7 cellular contexts compared by ENCODE assay signal in the genomic region with DNA sequence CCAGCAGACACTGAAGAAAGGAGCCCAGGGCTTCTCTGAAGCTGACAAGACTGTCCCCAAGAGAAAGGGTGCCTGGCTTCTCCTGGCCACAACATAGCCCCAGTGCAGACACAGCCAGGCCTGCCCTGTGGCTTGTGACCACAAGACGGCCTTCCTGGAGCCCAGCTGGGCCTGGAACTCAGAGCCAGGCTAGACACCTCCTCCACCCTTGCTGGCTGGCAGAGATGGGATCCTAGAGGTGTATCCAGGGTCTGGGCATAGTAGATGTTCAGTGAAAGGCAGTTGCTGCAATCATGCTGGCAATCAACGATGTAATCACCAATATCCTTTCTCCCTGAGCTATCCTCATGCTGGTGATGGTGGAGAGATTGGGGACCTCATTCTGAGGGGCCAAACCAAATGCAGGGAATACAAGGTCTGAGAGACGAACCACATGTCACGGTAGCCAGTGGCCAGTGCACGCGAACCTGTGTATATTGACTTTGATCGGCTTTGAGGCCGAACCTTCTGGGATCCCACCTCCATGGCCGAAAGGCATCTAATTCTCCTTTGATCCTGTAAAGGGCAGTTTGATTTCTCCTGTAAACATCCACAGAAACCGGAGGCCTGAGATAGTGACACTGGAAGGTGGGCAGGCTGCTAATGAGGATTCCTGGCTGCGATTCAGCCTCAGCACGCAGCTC.
DNase-seq lines count a peak whose midpoint lies in the region; ATAC-seq and TF ChIP-seq lines count a peak whose summit lies in the region.

No MANE protein-coding gene starts in this region.

- H3K27ac ChIP-seq in HCT116 (ENCODE audit: low read depth, low read length): no peak overlapping the region
- peak overlapping the region; percentile 82 for H3K27ac ChIP-seq in WERI-Rb-1

- H3K79me2 ChIP-seq in HCT116 (ENCODE audit: insufficient read depth, low read length): no peaks in the 10 kb centered on the region

- no peaks in the 10 kb centered on the region for H4K20me1 ChIP-seq in HCT116 (ENCODE audit: insufficient read depth)

- RAD21 ChIA-PET in HCT116 (lab: Charles Lee; ENCODE audit: low non-redundant PET in 1 of 2, low total read pairs in 2 of 2, uncharacterized antibody in 2 of 2, unreplicated experiment in 2 of 2): no interaction called here

- H3K9me3 ChIP-seq in HCT116 (ENCODE audit: control insufficient read depth in 1 of 2, insufficient read depth in 1 of 2, low read depth in 1 of 2, low read length in 2 of 2) (no peaks in the 10 kb centered on the region), WERI-Rb-1 (ENCODE audit: severe bottlenecking) (peaks cover 16% of the 10 kb centered on the region), skeletal muscle satellite cell (replicated peaks; ENCODE audit: low read length) (no peaks in the 10 kb centered on the region)

- H3K4me3 ChIP-seq in HCT116 (replicated peaks in 1 of 2; ENCODE audit: low read depth in 1 of 2, low read length in 2 of 2) (no peak overlapping the region), WERI-Rb-1 (ENCODE audit: low read depth, low read length) (no peak overlapping the region), fibroblast of villous mesenchyme (ENCODE audit: low read depth, low read length) (peak overlapping the region; percentile 2), skeletal muscle satellite cell (ENCODE audit: low read length) (peak overlapping the region; percentile 44)

- intact Hi-C loops in HCT116 (cut with micrococcal nuclease): no loop called here

- TF ChIP-seq RAD21 in HCT116 (IDR thresholded peaks at IDR 0.05; ENCODE audit: low read depth): no peak

- POLR2A ChIA-PET in HCT116 (lab: Charles Lee): no interaction called here

- H3K4me1 ChIP-seq in HCT116 (ENCODE audit: control insufficient read depth in 1 of 2, insufficient read depth in 2 of 2, low read length in 2 of 2) (peaks cover 0 to 5% of the 10 kb centered on the region in 2 experiments; a peak in 1 of 4 replicates), skeletal muscle satellite cell (ENCODE audit: control insufficient read depth, insufficient read depth, low read length) (peaks cover 38% of the 10 kb centered on the region)

- H3K9ac ChIP-seq in HCT116 (ENCODE audit: low read length) (no peak overlapping the region), skeletal muscle satellite cell (ENCODE audit: low read depth, low read length) (peak overlapping the region; percentile 81)

- CTCF ChIA-PET in HCT116 (lab: Charles Lee): no interaction called here

- ATAC-seq in HCT116 (no peak), HG03439 (IDR thresholded peaks at IDR 0.05; ENCODE audit: unreplicated experiment) (no peak), HG02884 (IDR thresholded peaks at IDR 0.05; ENCODE audit: unreplicated experiment) (no peak)

- no peaks in the 10 kb centered on the region for H3K9me2 ChIP-seq in HCT116 (ENCODE audit: insufficient read depth)

- TF ChIP-seq CTCF in HCT116 (IDR thresholded peaks at IDR 0.05 in 2 of 3, conservative IDR thresholded peaks at IDR 0.05 in 1 of 3; ENCODE audit: borderline replicate concordance in 1 of 3, insufficient read depth in 1 of 3, low read depth in 2 of 3, low read length in 2 of 3): no peak
- no peak for TF ChIP-seq CTCF in WERI-Rb-1 (IDR thresholded peaks at IDR 0.05; ENCODE audit: low read depth, low read length)
- TF ChIP-seq CTCF in fibroblast of villous mesenchyme (IDR thresholded peaks at IDR 0.05; ENCODE audit: insufficient read depth, low read depth, low read length): no peak

- no peaks in the 10 kb centered on the region for H3K36me3 ChIP-seq in HCT116 (ENCODE audit: control insufficient read depth in 1 of 2, insufficient read depth in 2 of 2, low read length in 2 of 2)
- no peaks in the 10 kb centered on the region for H3K36me3 ChIP-seq in WERI-Rb-1
- H3K36me3 ChIP-seq in skeletal muscle satellite cell (ENCODE audit: insufficient read depth, low read length): no peaks in the 10 kb centered on the region

- H3K4me2 ChIP-seq in HCT116 (ENCODE audit: low read length) (0 out of 2 replicates have a peak overlapping the region, but pooled peaks have one; percentile 17), skeletal muscle satellite cell (ENCODE audit: low read length) (peak overlapping the region; percentile 61)

- DNase-seq in HCT116 (ENCODE audit: low read depth, low spot score) (no peak), WERI-Rb-1 (no peak), fibroblast of villous mesenchyme (ENCODE audit: low read depth) (no peak), CD1c-positive myeloid dendritic cell (ENCODE audit: extremely low spot score) (no peak)

- no peak overlapping the region for H2AFZ ChIP-seq in HCT116 (ENCODE audit: low read depth, low read length, poor library complexity, severe bottlenecking)

- no peaks in the 10 kb centered on the region for H3K27me3 ChIP-seq in HCT116 (ENCODE audit: insufficient read depth, low read length)
- H3K27me3 ChIP-seq in WERI-Rb-1 (ENCODE audit: insufficient read depth, low read depth, severe bottlenecking): no peaks in the 10 kb centered on the region
- H3K27me3 ChIP-seq in skeletal muscle satellite cell (ENCODE audit: control insufficient read depth, insufficient read depth, low read length): no peaks in the 10 kb centered on the region

- no peak for TF ChIP-seq POLR2A in HCT116 (IDR thresholded peaks at IDR 0.05; ENCODE audit: borderline replicate concordance, extremely low read depth, insufficient read depth, insufficient read length)

- BruUV-seq in HCT116 (replicated peaks; lab: Mats Ljungman, UMichigan): no TSS peak

TF ChIP-seq in HCT116, 20 proteins besides CTCF, POLR2A, EP300 and RAD21 (continues in another document):
- TF ChIP-seq FOSL1 (IDR thresholded peaks at IDR 0.05; ENCODE audit: low read depth) (no peak), TCF7L2 (IDR thresholded peaks at IDR 0.05; ENCODE audit: borderline replicate concordance, extremely low read depth, insufficient read depth, insufficient read length) (no peak), EGR1 (IDR thresholded peaks at IDR 0.05; ENCODE audit: low read depth) (no peak), ZFX (IDR thresholded peaks at IDR 0.05) (no peak), YY1 (IDR thresholded peaks at IDR 0.05; ENCODE audit: extremely low read depth, insufficient replicate concordance, low read depth, low read length) (no peak), ZNF274 (IDR thresholded peaks at IDR 0.05; ENCODE audit: low read depth, low read length) (no peak), CBX3 (IDR thresholded peaks at IDR 0.05; ENCODE audit: low read depth) (no peak), ELF1 (IDR thresholded peaks at IDR 0.05; ENCODE audit: borderline replicate concordance, low read depth) (no peak), JUND (IDR thresholded peaks at IDR 0.05) (no peak), EZH2phosphoT487 (IDR thresholded peaks at IDR 0.05; ENCODE audit: borderline replicate concordance) (no peak), SIN3A (IDR thresholded peaks at IDR 0.05; ENCODE audit: low read depth) (no peak), SP1 (IDR thresholded peaks at IDR 0.05; ENCODE audit: low read depth) (no peak), EZH2 (IDR thresholded peaks at IDR 0.05) (no peak)
- TF ChIP-seq, protein P1, sequence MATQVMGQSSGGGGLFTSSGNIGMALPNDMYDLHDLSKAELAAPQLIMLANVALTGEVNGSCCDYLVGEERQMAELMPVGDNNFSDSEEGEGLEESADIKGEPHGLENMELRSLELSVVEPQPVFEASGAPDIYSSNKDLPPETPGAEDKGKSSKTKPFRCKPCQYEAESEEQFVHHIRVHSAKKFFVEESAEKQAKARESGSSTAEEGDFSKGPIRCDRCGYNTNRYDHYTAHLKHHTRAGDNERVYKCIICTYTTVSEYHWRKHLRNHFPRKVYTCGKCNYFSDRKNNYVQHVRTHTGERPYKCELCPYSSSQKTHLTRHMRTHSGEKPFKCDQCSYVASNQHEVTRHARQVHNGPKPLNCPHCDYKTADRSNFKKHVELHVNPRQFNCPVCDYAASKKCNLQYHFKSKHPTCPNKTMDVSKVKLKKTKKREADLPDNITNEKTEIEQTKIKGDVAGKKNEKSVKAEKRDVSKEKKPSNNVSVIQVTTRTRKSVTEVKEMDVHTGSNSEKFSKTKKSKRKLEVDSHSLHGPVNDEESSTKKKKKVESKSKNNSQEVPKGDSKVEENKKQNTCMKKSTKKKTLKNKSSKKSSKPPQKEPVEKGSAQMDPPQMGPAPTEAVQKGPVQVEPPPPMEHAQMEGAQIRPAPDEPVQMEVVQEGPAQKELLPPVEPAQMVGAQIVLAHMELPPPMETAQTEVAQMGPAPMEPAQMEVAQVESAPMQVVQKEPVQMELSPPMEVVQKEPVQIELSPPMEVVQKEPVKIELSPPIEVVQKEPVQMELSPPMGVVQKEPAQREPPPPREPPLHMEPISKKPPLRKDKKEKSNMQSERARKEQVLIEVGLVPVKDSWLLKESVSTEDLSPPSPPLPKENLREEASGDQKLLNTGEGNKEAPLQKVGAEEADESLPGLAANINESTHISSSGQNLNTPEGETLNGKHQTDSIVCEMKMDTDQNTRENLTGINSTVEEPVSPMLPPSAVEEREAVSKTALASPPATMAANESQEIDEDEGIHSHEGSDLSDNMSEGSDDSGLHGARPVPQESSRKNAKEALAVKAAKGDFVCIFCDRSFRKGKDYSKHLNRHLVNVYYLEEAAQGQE (IDR thresholded peaks at IDR 0.05; ENCODE audit: low read depth): no peak
- TF ChIP-seq, protein P2, sequence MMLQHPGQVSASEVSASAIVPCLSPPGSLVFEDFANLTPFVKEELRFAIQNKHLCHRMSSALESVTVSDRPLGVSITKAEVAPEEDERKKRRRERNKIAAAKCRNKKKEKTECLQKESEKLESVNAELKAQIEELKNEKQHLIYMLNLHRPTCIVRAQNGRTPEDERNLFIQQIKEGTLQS (IDR thresholded peaks at IDR 0.05): no peak
- TF ChIP-seq, protein P3, sequence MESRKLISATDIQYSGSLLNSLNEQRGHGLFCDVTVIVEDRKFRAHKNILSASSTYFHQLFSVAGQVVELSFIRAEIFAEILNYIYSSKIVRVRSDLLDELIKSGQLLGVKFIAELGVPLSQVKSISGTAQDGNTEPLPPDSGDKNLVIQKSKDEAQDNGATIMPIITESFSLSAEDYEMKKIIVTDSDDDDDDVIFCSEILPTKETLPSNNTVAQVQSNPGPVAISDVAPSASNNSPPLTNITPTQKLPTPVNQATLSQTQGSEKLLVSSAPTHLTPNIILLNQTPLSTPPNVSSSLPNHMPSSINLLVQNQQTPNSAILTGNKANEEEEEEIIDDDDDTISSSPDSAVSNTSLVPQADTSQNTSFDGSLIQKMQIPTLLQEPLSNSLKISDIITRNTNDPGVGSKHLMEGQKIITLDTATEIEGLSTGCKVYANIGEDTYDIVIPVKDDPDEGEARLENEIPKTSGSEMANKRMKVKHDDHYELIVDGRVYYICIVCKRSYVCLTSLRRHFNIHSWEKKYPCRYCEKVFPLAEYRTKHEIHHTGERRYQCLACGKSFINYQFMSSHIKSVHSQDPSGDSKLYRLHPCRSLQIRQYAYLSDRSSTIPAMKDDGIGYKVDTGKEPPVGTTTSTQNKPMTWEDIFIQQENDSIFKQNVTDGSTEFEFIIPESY (IDR thresholded peaks at IDR 0.05; ENCODE audit: extremely low read depth, insufficient replicate concordance, low read length): no peak
- TF ChIP-seq, protein P4, sequence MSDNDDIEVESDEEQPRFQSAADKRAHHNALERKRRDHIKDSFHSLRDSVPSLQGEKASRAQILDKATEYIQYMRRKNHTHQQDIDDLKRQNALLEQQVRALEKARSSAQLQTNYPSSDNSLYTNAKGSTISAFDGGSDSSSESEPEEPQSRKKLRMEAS (IDR thresholded peaks at IDR 0.05): no peak

Comparison
In these comparisons a context has a peak if more than half of its experiments do, and no peak if none do; other contexts are left out.
1. H3K4me3 ChIP-seq: peak in fibroblast of villous mesenchyme (single experiment) and skeletal muscle satellite cell (single experiment); none in HCT116 (0 of 2) and WERI-Rb-1 (single experiment).